Comparison of ENCODE assay signal across 19 cellular contexts in the genomic region with DNA sequence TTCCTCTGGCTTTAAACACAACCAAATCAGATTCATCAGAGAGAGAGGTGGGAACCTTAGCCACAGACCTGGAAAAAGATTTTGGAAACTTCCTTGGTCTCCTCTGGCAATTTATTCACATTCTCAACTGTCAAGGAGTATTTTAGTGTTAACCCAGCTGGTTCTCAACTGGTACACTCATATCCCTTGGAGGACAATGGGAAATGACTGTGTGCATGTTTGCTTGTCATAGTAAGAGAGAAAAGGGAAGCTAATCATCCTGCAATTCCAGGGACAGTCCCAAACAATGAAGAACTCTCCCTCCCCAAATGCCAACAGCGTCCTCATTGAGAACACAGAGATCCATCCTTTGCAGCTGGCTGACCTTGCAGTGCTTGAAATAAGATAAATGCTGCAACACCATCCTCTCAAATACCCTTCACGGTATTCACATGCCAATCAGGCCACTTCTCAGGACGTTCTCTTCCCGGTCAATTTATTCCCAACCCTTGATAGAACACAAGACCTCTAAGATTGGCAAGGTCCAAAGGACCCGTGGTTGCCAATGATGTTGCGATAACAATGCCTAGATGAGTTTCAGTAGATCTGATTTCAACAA.
DNase-seq lines count a peak whose midpoint lies in the region; ATAC-seq, FAIRE-seq and TF ChIP-seq lines count a peak whose summit lies in the region.
"Had no signal": no experiment of that assay in that cellular context is flagged by ENCODE, and none has a peak within 500 bp of the region (broad histone marks: within the 10 kb centered on the region; RNA-seq: fewer than 3 reads in every experiment).

No MANE protein-coding gene starts in this region.

- H3K4me3 ChIP-seq in epithelial cell of esophagus (ENCODE audit: low read length) (no peak overlapping the region), pancreas (no peak overlapping the region), GM23248 (no peak overlapping the region)
- H3K4me3 ChIP-seq: neural progenitor cell, suprapubic skin had no signal

- in situ Hi-C loops in GM23248 (cut with MboI): no loop called here

- TF ChIP-seq CTCF in epithelial cell of esophagus (IDR thresholded peaks at IDR 0.05; ENCODE audit: insufficient read depth, low read depth, low read length, missing control alignments): no peak
- no peak for TF ChIP-seq CTCF in pancreas (IDR thresholded peaks at IDR 0.05)
- no peak for TF ChIP-seq CTCF in mesothelial cell of epicardium (IDR thresholded peaks at IDR 0.05; ENCODE audit: unreplicated experiment)

- intact Hi-C loops in pancreas (cut with DNase I): loop anchor here in 1 of 3 donors (5.0 kb wide), 1 partner anchor 72 kb away; no protein-coding TSS in a partner anchor

- H3K27ac ChIP-seq in pancreas: peak overlapping the region in 3 of 4 donors; percentile 82 to 93 (median 88)
- H3K27ac ChIP-seq in GM23248: no peak overlapping the region
- H3K27ac ChIP-seq: brain microvascular endothelial cell, HL-60, neural progenitor cell, suprapubic skin had no signal

- H3K4me1 Mint-ChIP-seq in mesothelial cell of epicardium: peaks cover 1% of the 10 kb centered on the region
- H3K4me1 Mint-ChIP-seq: activated CD8-positive, alpha-beta memory T cell treated with anti-CD3 and anti-CD28 coated beads, Interleukin-2, amount 10 ng/mL, durations not matched to agents 7 days and 5 days; activated naive CD4-positive, alpha-beta T cell treated with anti-CD3 and anti-CD28 coated beads, Interleukin-2, amount 10 ng/mL, durations not matched to agents 7 days and 5 days had no signal

- H3K79me2 ChIP-seq in GM23248 (ENCODE audit: insufficient read depth): no peaks in the 10 kb centered on the region

- no peaks in the 10 kb centered on the region for H4K20me1 ChIP-seq in GM23248 (ENCODE audit: insufficient read depth)

- 48 to 51% methylated on average over 6 of the region's 6 CpGs for WGBS in pancreas, 2 donors
- 86 to 92% methylated on average over 6 of the region's 6 CpGs for WGBS in GM23248 (ENCODE audit: low coverage in 1 of 2, low lambda C conversion rate in 2 of 2, missing lambda C conversion rate in 2 of 2), 2 experiments

- DNase-seq in HTR-8/SVneo (ENCODE audit: insufficient read length, low spot score): no peak
- DNase-seq in NCI-H69 (lab: John Stamatoyannopoulos, UW): peak; percentile 20
- peak; percentile 43 for DNase-seq in epithelial cell of esophagus (ENCODE audit: low read depth)
- no peak for DNase-seq in pancreas
- no peak for DNase-seq in mesothelial cell of epicardium (ENCODE audit: low spot score in 2 of 2, unreplicated experiment in 2 of 2)
- DNase-seq in hepatic stellate cell (ENCODE audit: low spot score): no peak
- DNase-seq in GM23248: no peak
- DNase-seq: effector CD4-positive, alpha-beta T cell; NCI-H446 treated with DMSO at 0.1 percent for 48 hours; stimulated activated CD4-positive, alpha-beta T cell treated with anti-CD3 and anti-CD28 coated beads, Interleukin-15, amount 100 ng/mL, for 24 hours; stimulated activated naive B cell treated with anti-CD40 and anti-IgM and Interleukin-4, amounts not matched to agents 10 μg/mL and 1 μg/mL and 100 μg/mL, for 72 hours had no signal

- no peak for ATAC-seq in pancreas

- no peak overlapping the region for H3K9ac ChIP-seq in GM23248
- H3K9ac ChIP-seq: neural progenitor cell had no signal

- H3F3A ChIP-seq in GM23248 (ENCODE audit: insufficient read depth): no peaks in the 10 kb centered on the region

- H3K4me2 ChIP-seq in GM23248 (ENCODE audit: unreplicated experiment): no peak overlapping the region
- H3K4me2 ChIP-seq: neural progenitor cell had no signal

- H2AFZ ChIP-seq in GM23248: no peak overlapping the region
- H2AFZ ChIP-seq: neural progenitor cell had no signal

- H3K9me3 ChIP-seq in pancreas (no peaks in the 10 kb centered on the region), GM23248 (ENCODE audit: low read depth) (no peaks in the 10 kb centered on the region)
- H3K9me3 ChIP-seq: suprapubic skin had no signal

- H3K36me3 Mint-ChIP-seq in mesothelial cell of epicardium: no peaks in the 10 kb centered on the region
- H3K36me3 Mint-ChIP-seq: activated CD8-positive, alpha-beta memory T cell treated with anti-CD3 and anti-CD28 coated beads, Interleukin-2, amount 10 ng/mL, durations not matched to agents 7 days and 5 days; activated naive CD4-positive, alpha-beta T cell treated with anti-CD3 and anti-CD28 coated beads, Interleukin-2, amount 10 ng/mL, durations not matched to agents 7 days and 5 days; neural progenitor cell; stimulated activated naive B cell treated with anti-CD40 and anti-IgM and Interleukin-4, amounts not matched to agents 10 μg/mL and 1 μg/mL and 100 μg/mL, for 72 hours had no signal

- H3K4me1 ChIP-seq in pancreas (peaks cover 35 to 45% (median 42%) of the 10 kb centered on the region in 3 donors), GM23248 (ENCODE audit: insufficient read depth) (peaks cover 11% of the 10 kb centered on the region)
- H3K4me1 ChIP-seq: neural progenitor cell, suprapubic skin had no signal

- H3K27me3 Mint-ChIP-seq in mesothelial cell of epicardium (ENCODE audit: low read depth): no peaks in the 10 kb centered on the region

- H3K27me3 ChIP-seq in pancreas (no peaks in the 10 kb centered on the region), GM23248 (replicated peaks; ENCODE audit: insufficient read depth) (no peaks in the 10 kb centered on the region)
- H3K27me3 ChIP-seq: brain microvascular endothelial cell, neural progenitor cell, suprapubic skin had no signal

- H3K9me3 Mint-ChIP-seq in mesothelial cell of epicardium: no peaks in the 10 kb centered on the region
- H3K9me3 Mint-ChIP-seq: activated B cell treated with CpG ODN at 0.5 μM for 24 hours; activated naive CD4-positive, alpha-beta T cell treated with anti-CD3 and anti-CD28 coated beads, Interleukin-2, amount 10 ng/mL, durations not matched to agents 7 days and 5 days; activated T-cell treated with anti-CD3 and anti-CD28 coated beads, Interleukin-2, amount 50 U/mL, for 72 hours; neural progenitor cell; stimulated activated naive B cell treated with anti-CD40 and anti-IgM and Interleukin-4, amounts not matched to agents 10 μg/mL and 1 μg/mL and 100 μg/mL, for 72 hours had no signal

- no peaks in the 10 kb centered on the region for H3K9me2 ChIP-seq in GM23248 (ENCODE audit: insufficient read depth)

- H3K27ac Mint-ChIP-seq in mesothelial cell of epicardium: no peak overlapping the region
- H3K27ac Mint-ChIP-seq: activated B cell treated with CpG ODN at 0.5 μM for 24 hours; activated CD8-positive, alpha-beta memory T cell treated with anti-CD3 and anti-CD28 coated beads, Interleukin-2, amount 10 ng/mL, durations not matched to agents 7 days and 5 days; activated naive CD4-positive, alpha-beta T cell treated with anti-CD3 and anti-CD28 coated beads, Interleukin-2, amount 10 ng/mL, durations not matched to agents 7 days and 5 days; activated T-cell treated with anti-CD3 and anti-CD28 coated beads, Interleukin-2, amount 50 U/mL, for 72 hours; neural progenitor cell; stimulated activated naive B cell treated with anti-CD40 and anti-IgM and Interleukin-4, amounts not matched to agents 10 μg/mL and 1 μg/mL and 100 μg/mL, for 72 hours had no signal

- no peak overlapping the region for H3K4me3 Mint-ChIP-seq in mesothelial cell of epicardium
- H3K4me3 Mint-ChIP-seq: activated B cell treated with CpG ODN at 0.5 μM for 24 hours; activated CD8-positive, alpha-beta memory T cell treated with anti-CD3 and anti-CD28 coated beads, Interleukin-2, amount 10 ng/mL, durations not matched to agents 7 days and 5 days; activated naive CD4-positive, alpha-beta T cell treated with anti-CD3 and anti-CD28 coated beads, Interleukin-2, amount 10 ng/mL, durations not matched to agents 7 days and 5 days; activated T-cell treated with anti-CD3 and anti-CD28 coated beads, Interleukin-2, amount 50 U/mL, for 72 hours; neural progenitor cell; stimulated activated naive B cell treated with anti-CD40 and anti-IgM and Interleukin-4, amounts not matched to agents 10 μg/mL and 1 μg/mL and 100 μg/mL, for 72 hours had no signal

- H3K36me3 ChIP-seq in pancreas (peaks cover 0 to 15% (median 0%) of the 10 kb centered on the region in 3 donors), GM23248 (ENCODE audit: low read depth) (no peaks in the 10 kb centered on the region)
- H3K36me3 ChIP-seq: brain microvascular endothelial cell, neural progenitor cell, suprapubic skin had no signal

- FAIRE-seq in HTR-8/SVneo (lab: Jason Lieb, UNC) (peak; percentile 38), pancreas (lab: Jason Lieb, UNC) (no peak)

Comparison
In these comparisons a context has a peak if more than half of its experiments do, and no peak if none do; other contexts are left out.
1. DNase-seq: peak in NCI-H69 (single experiment) and epithelial cell of esophagus (single experiment); none in HTR-8/SVneo (single experiment), pancreas (0 of 6), mesothelial cell of epicardium (0 of 2), hepatic stellate cell (single experiment) and GM23248 (single experiment).